ENCODE assay signal across 8 cellular contexts in the genomic region with DNA sequence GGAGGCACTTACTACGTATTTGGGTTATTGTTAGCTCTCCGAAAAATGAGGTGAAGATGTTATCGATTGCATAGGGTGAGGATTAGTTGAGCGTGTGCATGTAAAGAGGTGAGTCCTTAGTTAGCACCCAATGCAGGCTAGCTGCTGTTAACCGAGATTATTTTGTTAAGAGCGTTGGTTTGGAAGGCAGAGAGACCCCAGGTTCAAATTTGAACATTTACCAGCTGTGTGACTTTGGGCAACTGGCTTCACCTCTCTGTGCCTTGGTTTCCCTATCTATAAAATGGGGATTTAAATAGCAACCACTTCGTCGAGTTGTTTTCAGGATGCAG. TPM values are rescaled to one million over a fixed set of nuclear protein-coding genes. Genes with fewer than 3 reads are reported as not detected.
DNase-seq lines count a peak whose midpoint lies in the region; ATAC-seq, FAIRE-seq and TF ChIP-seq lines count a peak whose summit lies in the region.

No MANE protein-coding gene starts in this region.

- ATAC-seq in HG02852 (IDR thresholded peaks at IDR 0.05; ENCODE audit: unreplicated experiment) = no peak

- no peak overlapping the region for H3K27ac Mint-ChIP-seq in T-helper 1 cell treated with Interleukin-12 subunit alpha and Interleukin-12 subunit beta and Interleukin-4 antibody, amounts not matched to agents 30 μg/mL and 1 μg/mL, for 36 hours
- no peak overlapping the region for H3K27ac Mint-ChIP-seq in activated CD4-positive, alpha-beta memory T cell treated with anti-CD3 and anti-CD28 coated beads for 36 hours
- peak overlapping the region in 5 of 6 donors; percentile 1 to 46 (median 5) for H3K27ac Mint-ChIP-seq in immature natural killer cell

- peaks cover 16% of the 10 kb centered on the region for H3K4me1 Mint-ChIP-seq in T-helper 1 cell treated with Interleukin-12 subunit alpha and Interleukin-12 subunit beta and Interleukin-4 antibody, amounts not matched to agents 30 μg/mL and 1 μg/mL, for 36 hours (ENCODE audit: low read depth)
- peaks cover 19% of the 10 kb centered on the region for H3K4me1 Mint-ChIP-seq in activated CD4-positive, alpha-beta memory T cell treated with anti-CD3 and anti-CD28 coated beads for 36 hours (ENCODE audit: low read depth)
- peaks cover 21 to 22% of the 10 kb centered on the region in 2 donors for H3K4me1 Mint-ChIP-seq in immature natural killer cell

- H3K36me3 ChIP-seq in testis (ENCODE audit: low read depth, missing control alignments) = no peaks in the 10 kb centered on the region

- peak overlapping the region; percentile 85 for H3K4me3 Mint-ChIP-seq in T-helper 1 cell treated with Interleukin-12 subunit alpha and Interleukin-12 subunit beta and Interleukin-4 antibody, amounts not matched to agents 30 μg/mL and 1 μg/mL, for 36 hours
- peak overlapping the region; percentile 73 for H3K4me3 Mint-ChIP-seq in activated CD4-positive, alpha-beta memory T cell treated with anti-CD3 and anti-CD28 coated beads for 36 hours
- H3K4me3 Mint-ChIP-seq in immature natural killer cell = peak overlapping the region; percentile 76 to 96 (median 79)

- no peaks in the 10 kb centered on the region for H3K9me3 ChIP-seq in testis

- TF ChIP-seq POLR2A in testis (IDR thresholded peaks at IDR 0.05) = no peak

- H3K27me3 Mint-ChIP-seq in T-helper 1 cell treated with Interleukin-12 subunit alpha and Interleukin-12 subunit beta and Interleukin-4 antibody, amounts not matched to agents 30 μg/mL and 1 μg/mL, for 36 hours (ENCODE audit: low read depth) = no peaks in the 10 kb centered on the region
- H3K27me3 Mint-ChIP-seq in activated CD4-positive, alpha-beta memory T cell treated with anti-CD3 and anti-CD28 coated beads for 36 hours = no peaks in the 10 kb centered on the region
- H3K27me3 Mint-ChIP-seq in immature natural killer cell (ENCODE audit: low read depth in 3 of 3) = peaks cover 0 to 3% (median 2%) of the 10 kb centered on the region in 3 donors

- no peaks in the 10 kb centered on the region for H3K27me3 ChIP-seq in testis

- H3K9me3 Mint-ChIP-seq in T-helper 1 cell treated with Interleukin-12 subunit alpha and Interleukin-12 subunit beta and Interleukin-4 antibody, amounts not matched to agents 30 μg/mL and 1 μg/mL, for 36 hours = no peaks in the 10 kb centered on the region
- no peaks in the 10 kb centered on the region for H3K9me3 Mint-ChIP-seq in activated CD4-positive, alpha-beta memory T cell treated with anti-CD3 and anti-CD28 coated beads for 36 hours
- H3K9me3 Mint-ChIP-seq in immature natural killer cell = no peaks in the 10 kb centered on the region

- POLR2A ChIA-PET in activated CD4-positive, alpha-beta memory T cell treated with anti-CD3 and anti-CD28 coated beads for 36 hours (lab: Charles Lee) = interaction anchor here (0.6 to 1.6 kb wide), 4 partner anchors 10 to 134 kb away, joined by 3 to 5 read pairs (median 4); no protein-coding TSS in a partner anchor

- CTCF ChIA-PET in activated CD4-positive, alpha-beta memory T cell treated with anti-CD3 and anti-CD28 coated beads for 36 hours (lab: Charles Lee) = interaction anchor here (0.6 to 3.5 kb wide), 8 partner anchors 9 to 828 kb away, joined by 3 to 20 read pairs (median 8); a partner anchor contains a TSS

- intact Hi-C loops in activated CD4-positive, alpha-beta memory T cell treated with anti-CD3 and anti-CD28 coated beads for 36 hours (cut with micrococcal nuclease) = loop anchor here (1.0 to 5.0 kb wide), 8 partner anchors 95 to 467 kb away; a partner anchor contains a TSS
- intact Hi-C loops in testis (cut with DNase I; ENCODE audit: low total_unique reads) = loop anchor here (10.0 kb wide), 1 partner anchor 187 kb away; no protein-coding TSS in a partner anchor
- intact Hi-C loops in head of caudate nucleus (cut with DNase I) = loop anchor here (5.0 to 10.0 kb wide), 2 partner anchors 187 to 325 kb away; no protein-coding TSS in a partner anchor

- DNase-seq in T-helper 1 cell (no peak), immature natural killer cell (no peak), testis (no peak), D721Med (ENCODE audit: insufficient read length, low spot score) (no peak), head of caudate nucleus (no peak)
- DNase-seq in activated CD4-positive, alpha-beta memory T cell treated with anti-CD3 and anti-CD28 coated beads for 36 hours = no peak

- peaks cover 2% of the 10 kb centered on the region for H3K36me3 Mint-ChIP-seq in T-helper 1 cell treated with Interleukin-12 subunit alpha and Interleukin-12 subunit beta and Interleukin-4 antibody, amounts not matched to agents 30 μg/mL and 1 μg/mL, for 36 hours (ENCODE audit: low read depth)
- H3K36me3 Mint-ChIP-seq in activated CD4-positive, alpha-beta memory T cell treated with anti-CD3 and anti-CD28 coated beads for 36 hours = no peaks in the 10 kb centered on the region
- no peaks in the 10 kb centered on the region for H3K36me3 Mint-ChIP-seq in immature natural killer cell

- peak overlapping the region; percentile 80 to 97 for H3K4me3 ChIP-seq in testis

- TF ChIP-seq CTCF in testis (IDR thresholded peaks at IDR 0.05) = no peak
- no peak for TF ChIP-seq CTCF in D721Med (IDR thresholded peaks at IDR 0.05; ENCODE audit: insufficient read depth, missing control alignments)

- H3K4me1 ChIP-seq in testis = peaks cover 3% of the 10 kb centered on the region

- no peak for FAIRE-seq in D721Med (lab: Jason Lieb, UNC)

- H3K27ac ChIP-seq in testis = no peak overlapping the region

- WGBS in testis, 2 donors = 5 to 10% methylated on average over 8 of the region's 8 CpGs

RNA-seq across cellular contexts. Expression of a gene that starts 0.7 kb away (rescaled TPM):
- total RNA-seq in activated CD4-positive, alpha-beta memory T cell treated with anti-CD3 and anti-CD28 coated beads for 36 hours = 10 to 100 TPM; 10.3 to 12.1 TPM
- polyA plus RNA-seq in immature natural killer cell (1 to 10 TPM in 2 of 3 donors, under 1 TPM in 1; 0.29 to 4.1 (median 3.2) TPM), testis (ENCODE audit: insufficient read depth, low read depth, low replicate concordance) (21.1 TPM)
- 10 to 100 TPM; 43.7 to 47.6 TPM for total RNA-seq in testis

RNA-seq across cellular contexts. Expression of a gene that starts 1.3 kb away (rescaled TPM):
- total RNA-seq in activated CD4-positive, alpha-beta memory T cell treated with anti-CD3 and anti-CD28 coated beads for 36 hours = not detected
- polyA plus RNA-seq in immature natural killer cell (not detected), testis (ENCODE audit: insufficient read depth, low read depth, low replicate concordance) (22.0 TPM)
- total RNA-seq in testis = 10 to 100 TPM; 12.1 to 15.3 TPM

Comparison
In these comparisons a context has a peak if more than half of its experiments do, and no peak if none do; other contexts are left out.
1. H3K27ac Mint-ChIP-seq: peak in immature natural killer cell (5 of 6); none in T-helper 1 cell treated with Interleukin-12 subunit alpha and Interleukin-12 subunit beta and Interleukin-4 antibody, amounts not matched to agents 30 μg/mL and 1 μg/mL, for 36 hours (single experiment) and activated CD4-positive, alpha-beta memory T cell treated with anti-CD3 and anti-CD28 coated beads for 36 hours (single experiment).
2. RNA of a gene that starts 1.3 kb away (total RNA-seq): 12.1 to 15.3 TPM in testis; not detected in activated CD4-positive, alpha-beta memory T cell treated with anti-CD3 and anti-CD28 coated beads for 36 hours; every median in the first group is over 10 times any median in the second.
3. Peak in every context shown above with its lines, with median percentiles within 50 percentile points of each other: H3K4me3 Mint-ChIP-seq.